1 cellular context compared by ENCODE assay signal in the genomic region with DNA sequence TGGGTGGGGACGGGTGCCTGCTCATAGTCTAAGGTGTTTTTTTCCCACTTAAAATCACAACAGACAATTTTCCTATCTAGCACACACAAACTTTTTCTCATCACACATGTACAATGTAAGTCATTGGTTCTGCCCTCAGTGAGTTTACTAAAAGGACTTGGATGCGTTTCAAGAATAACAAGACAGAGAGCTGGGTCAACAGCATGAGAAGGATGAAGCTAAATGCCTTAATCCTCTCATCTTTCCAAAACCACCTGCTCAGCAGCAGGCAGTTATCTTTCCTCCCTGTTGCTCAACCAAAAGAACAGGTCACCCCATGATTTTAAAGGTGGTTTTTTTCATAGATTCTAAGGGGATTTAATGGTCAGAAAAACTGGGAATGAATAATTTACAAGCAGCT.
TF ChIP-seq lines count a peak whose summit lies in the region.

No MANE protein-coding gene starts in this region.

TF ChIP-seq in HEK293, 187 proteins besides CTCF, POLR2A, EP300 and RAD21 (continued from another document):
- TF ChIP-seq, protein P1, sequence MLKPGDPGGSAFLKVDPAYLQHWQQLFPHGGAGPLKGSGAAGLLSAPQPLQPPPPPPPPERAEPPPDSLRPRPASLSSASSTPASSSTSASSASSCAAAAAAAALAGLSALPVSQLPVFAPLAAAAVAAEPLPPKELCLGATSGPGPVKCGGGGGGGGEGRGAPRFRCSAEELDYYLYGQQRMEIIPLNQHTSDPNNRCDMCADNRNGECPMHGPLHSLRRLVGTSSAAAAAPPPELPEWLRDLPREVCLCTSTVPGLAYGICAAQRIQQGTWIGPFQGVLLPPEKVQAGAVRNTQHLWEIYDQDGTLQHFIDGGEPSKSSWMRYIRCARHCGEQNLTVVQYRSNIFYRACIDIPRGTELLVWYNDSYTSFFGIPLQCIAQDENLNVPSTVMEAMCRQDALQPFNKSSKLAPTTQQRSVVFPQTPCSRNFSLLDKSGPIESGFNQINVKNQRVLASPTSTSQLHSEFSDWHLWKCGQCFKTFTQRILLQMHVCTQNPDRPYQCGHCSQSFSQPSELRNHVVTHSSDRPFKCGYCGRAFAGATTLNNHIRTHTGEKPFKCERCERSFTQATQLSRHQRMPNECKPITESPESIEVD (tag by site-specific recombination; IDR thresholded peaks at IDR 0.05), result peak; percentile 71
- no peak for TF ChIP-seq ZNF140 (tag by site-specific recombination; IDR thresholded peaks at IDR 0.05)
- TF ChIP-seq ZNF843 (tag by site-specific recombination; IDR thresholded peaks at IDR 0.05), result no peak
- TF ChIP-seq, protein P2, sequence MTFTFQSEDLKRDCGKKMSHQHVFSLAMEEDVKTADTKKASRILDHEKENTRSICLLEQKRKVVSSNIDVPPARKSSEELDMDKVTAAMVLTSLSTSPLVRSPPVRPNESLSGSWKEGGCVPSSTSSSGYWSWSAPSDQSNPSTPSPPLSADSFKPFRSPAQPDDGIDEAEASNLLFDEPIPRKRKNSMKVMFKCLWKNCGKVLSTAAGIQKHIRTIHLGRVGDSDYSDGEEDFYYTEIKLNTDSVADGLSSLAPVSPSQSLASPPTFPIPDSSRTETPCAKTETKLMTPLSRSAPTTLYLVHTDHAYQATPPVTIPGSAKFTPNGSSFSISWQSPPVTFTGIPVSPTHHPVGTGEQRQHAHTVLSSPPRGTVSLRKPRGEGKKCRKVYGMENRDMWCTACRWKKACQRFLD (tag by site-specific recombination; IDR thresholded peaks at IDR 0.05), result no peak
- TF ChIP-seq ZNF830 (tag by site-specific recombination; IDR thresholded peaks at IDR 0.05; ENCODE audit: low read depth), result no peak
- no peak for TF ChIP-seq HOXC10 (CRISPR knock-in tag; IDR thresholded peaks at IDR 0.05)
- TF ChIP-seq SCRT1 (tag by site-specific recombination; IDR thresholded peaks at IDR 0.05; ENCODE audit: borderline replicate concordance), result peak; percentile 73; the same call in 1 of the 2 replicates
- no peak for TF ChIP-seq ZNF223 (tag by site-specific recombination; IDR thresholded peaks at IDR 0.05)
- TF ChIP-seq ZNF621 (tag by site-specific recombination; IDR thresholded peaks at IDR 0.05), result no peak
- 0 out of 2 replicates have a peak, but pooled peaks have one; percentile 48 for TF ChIP-seq TRIM28 (IDR thresholded peaks at IDR 0.05; ENCODE audit: borderline replicate concordance, low read length)
- TF ChIP-seq ZNF529 (tag by site-specific recombination; IDR thresholded peaks at IDR 0.05; ENCODE audit: insufficient replicate concordance), result no peak
- no peak for TF ChIP-seq ZNF398 (tag by site-specific recombination; IDR thresholded peaks at IDR 0.05)
- TF ChIP-seq ZNF624 (tag by site-specific recombination; IDR thresholded peaks at IDR 0.05), result no peak
- no peak for TF ChIP-seq ZNF555 (tag by site-specific recombination; conservative IDR thresholded peaks at IDR 0.05)
- TF ChIP-seq ZNF24 (tag by site-specific recombination; IDR thresholded peaks at IDR 0.05), result no peak
- TF ChIP-seq ZNF10 (tag by site-specific recombination; IDR thresholded peaks at IDR 0.05), result peak; percentile 35; the same call in 1 of the 2 replicates
- TF ChIP-seq ZNF658 (tag by site-specific recombination; IDR thresholded peaks at IDR 0.05), result no peak
- 0 out of 2 replicates have a peak, but pooled peaks have one; percentile 25 for TF ChIP-seq ZBTB17 (tag by site-specific recombination; IDR thresholded peaks at IDR 0.05)
- no peak for TF ChIP-seq ZSCAN18 (tag by site-specific recombination; IDR thresholded peaks at IDR 0.05)
- peak; percentile 50 for TF ChIP-seq OSR2 (tag by site-specific recombination; IDR thresholded peaks at IDR 0.05)
- TF ChIP-seq ZNF280C (tag by site-specific recombination; IDR thresholded peaks at IDR 0.05), result no peak
- TF ChIP-seq BCL11A (tag by site-specific recombination; IDR thresholded peaks at IDR 0.05; ENCODE audit: low read depth), result no peak
- TF ChIP-seq SP7 (tag by site-specific recombination; IDR thresholded peaks at IDR 0.05), result 0 out of 2 replicates have a peak, but pooled peaks have one; percentile 21
- TF ChIP-seq ZNF488 (tag by site-specific recombination; IDR thresholded peaks at IDR 0.05), result no peak
- peak; percentile 29; the same call in 1 of the 2 replicates for TF ChIP-seq FEZF1 (tag by site-specific recombination; IDR thresholded peaks at IDR 0.05)
- TF ChIP-seq, protein P3, sequence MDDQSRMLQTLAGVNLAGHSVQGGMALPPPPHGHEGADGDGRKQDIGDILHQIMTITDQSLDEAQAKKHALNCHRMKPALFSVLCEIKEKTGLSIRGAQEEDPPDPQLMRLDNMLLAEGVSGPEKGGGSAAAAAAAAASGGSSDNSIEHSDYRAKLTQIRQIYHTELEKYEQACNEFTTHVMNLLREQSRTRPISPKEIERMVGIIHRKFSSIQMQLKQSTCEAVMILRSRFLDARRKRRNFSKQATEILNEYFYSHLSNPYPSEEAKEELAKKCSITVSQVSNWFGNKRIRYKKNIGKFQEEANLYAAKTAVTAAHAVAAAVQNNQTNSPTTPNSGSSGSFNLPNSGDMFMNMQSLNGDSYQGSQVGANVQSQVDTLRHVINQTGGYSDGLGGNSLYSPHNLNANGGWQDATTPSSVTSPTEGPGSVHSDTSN (CRISPR knock-in tag; IDR thresholded peaks at IDR 0.05), result no peak
- TF ChIP-seq ZNF600 (tag by site-specific recombination; IDR thresholded peaks at IDR 0.05), result peak; percentile 78; the same call in 1 of the 2 replicates
- TF ChIP-seq ZNF146 (tag by site-specific recombination; IDR thresholded peaks at IDR 0.05), result no peak
- TF ChIP-seq ZSCAN30 (tag by site-specific recombination; IDR thresholded peaks at IDR 0.05), result no peak
- no peak for TF ChIP-seq ZNF155 (tag by site-specific recombination; IDR thresholded peaks at IDR 0.05)
- TF ChIP-seq ZFP37 (tag by site-specific recombination; IDR thresholded peaks at IDR 0.05), result no peak
- no peak for TF ChIP-seq YY2 (tag by site-specific recombination; IDR thresholded peaks at IDR 0.05)
- TF ChIP-seq ZNF548 (tag by site-specific recombination; IDR thresholded peaks at IDR 0.05), result no peak
- TF ChIP-seq ZNF211 (tag by site-specific recombination; IDR thresholded peaks at IDR 0.05; ENCODE audit: low read depth), result no peak
- TF ChIP-seq ZNF311 (tag by site-specific recombination; IDR thresholded peaks at IDR 0.05; ENCODE audit: borderline replicate concordance), result no peak
- TF ChIP-seq, protein P4, sequence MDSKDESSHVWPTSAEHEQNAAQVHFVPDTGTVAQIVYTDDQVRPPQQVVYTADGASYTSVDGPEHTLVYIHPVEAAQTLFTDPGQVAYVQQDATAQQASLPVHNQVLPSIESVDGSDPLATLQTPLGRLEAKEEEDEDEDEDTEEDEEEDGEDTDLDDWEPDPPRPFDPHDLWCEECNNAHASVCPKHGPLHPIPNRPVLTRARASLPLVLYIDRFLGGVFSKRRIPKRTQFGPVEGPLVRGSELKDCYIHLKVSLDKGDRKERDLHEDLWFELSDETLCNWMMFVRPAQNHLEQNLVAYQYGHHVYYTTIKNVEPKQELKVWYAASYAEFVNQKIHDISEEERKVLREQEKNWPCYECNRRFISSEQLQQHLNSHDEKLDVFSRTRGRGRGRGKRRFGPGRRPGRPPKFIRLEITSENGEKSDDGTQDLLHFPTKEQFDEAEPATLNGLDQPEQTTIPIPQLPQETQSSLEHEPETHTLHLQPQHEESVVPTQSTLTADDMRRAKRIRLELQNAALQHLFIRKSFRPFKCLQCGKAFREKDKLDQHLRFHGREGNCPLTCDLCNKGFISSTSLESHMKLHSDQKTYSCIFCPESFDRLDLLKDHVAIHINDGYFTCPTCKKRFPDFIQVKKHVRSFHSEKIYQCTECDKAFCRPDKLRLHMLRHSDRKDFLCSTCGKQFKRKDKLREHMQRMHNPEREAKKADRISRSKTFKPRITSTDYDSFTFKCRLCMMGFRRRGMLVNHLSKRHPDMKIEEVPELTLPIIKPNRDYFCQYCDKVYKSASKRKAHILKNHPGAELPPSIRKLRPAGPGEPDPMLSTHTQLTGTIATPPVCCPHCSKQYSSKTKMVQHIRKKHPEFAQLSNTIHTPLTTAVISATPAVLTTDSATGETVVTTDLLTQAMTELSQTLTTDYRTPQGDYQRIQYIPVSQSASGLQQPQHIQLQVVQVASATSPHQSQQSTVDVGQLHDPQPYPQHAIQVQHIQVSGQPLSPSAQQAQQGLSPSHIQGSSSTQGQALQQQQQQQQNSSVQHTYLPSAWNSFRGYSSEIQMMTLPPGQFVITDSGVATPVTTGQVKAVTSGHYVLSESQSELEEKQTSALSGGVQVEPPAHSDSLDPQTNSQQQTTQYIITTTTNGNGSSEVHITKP (tag by site-specific recombination; IDR thresholded peaks at IDR 0.05), result peak; percentile 78
- no peak for TF ChIP-seq PRDM1 (tag by site-specific recombination; IDR thresholded peaks at IDR 0.05)
- no peak for TF ChIP-seq ZNF394 (tag by site-specific recombination; IDR thresholded peaks at IDR 0.05; ENCODE audit: borderline replicate concordance)
- TF ChIP-seq ZNF670 (tag by site-specific recombination; IDR thresholded peaks at IDR 0.05; ENCODE audit: low read depth), result no peak
- no peak for TF ChIP-seq KLF10 (tag by site-specific recombination; IDR thresholded peaks at IDR 0.05)
